ENCODE assay signal across 8 cellular contexts in the genomic region with DNA sequence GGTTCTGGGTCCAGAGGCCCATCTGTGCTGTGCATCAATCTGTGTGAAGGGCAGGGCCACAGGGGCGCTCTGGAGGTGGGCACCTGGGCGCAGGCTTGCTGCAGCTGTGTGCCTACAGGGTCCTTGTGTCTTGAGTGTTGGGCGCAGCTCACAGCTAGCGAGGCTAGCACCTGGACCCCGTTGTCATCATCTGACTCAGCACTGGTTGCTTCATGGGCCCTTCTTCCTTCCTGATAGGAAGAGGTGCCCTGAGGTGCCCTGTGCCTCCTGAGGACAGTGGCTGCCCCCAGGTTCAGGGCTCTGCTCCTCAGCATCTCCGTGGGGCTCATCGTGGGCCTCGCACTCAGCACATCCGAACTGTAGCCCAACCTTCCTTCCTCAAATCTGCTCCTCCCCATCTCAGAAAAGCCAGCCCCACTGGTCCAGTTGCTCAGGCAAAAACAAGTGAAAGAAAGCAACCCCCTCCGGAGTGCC. TPM values are rescaled to one million over a fixed set of nuclear protein-coding genes. Genes with fewer than 3 reads are reported as not detected.
DNase-seq lines count a peak whose midpoint lies in the region; ATAC-seq lines count a peak whose summit lies in the region.

No MANE protein-coding gene starts in this region.

- H3K27ac Mint-ChIP-seq in activated naive CD8-positive, alpha-beta T cell treated with anti-CD3 and anti-CD28 coated beads for 36 hours, result peak overlapping the region; percentile 100

- H3K4me2 ChIP-seq in BLaER1 treated with 17β-estradiol and CSF1 and Interleukin-3, amounts not matched to agents 10 nM and 100 nM, result peak overlapping the region; percentile 92 to 100 (median 97)

- peaks cover 30% of the 10 kb centered on the region for H3K36me3 Mint-ChIP-seq in activated naive CD8-positive, alpha-beta T cell treated with anti-CD3 and anti-CD28 coated beads for 36 hours

- peak overlapping the region; percentile 65 to 83 (median 76) for H3K9ac ChIP-seq in BLaER1 treated with 17β-estradiol and CSF1 and Interleukin-3, amounts not matched to agents 10 nM and 100 nM

- no peaks in the 10 kb centered on the region for H3K27me3 ChIP-seq in BLaER1 treated with 17β-estradiol and CSF1 and Interleukin-3, amounts not matched to agents 10 nM and 100 nM
- H3K27me3 ChIP-seq in mononuclear cell (ENCODE audit: insufficient read depth, low read length), result no peaks in the 10 kb centered on the region

- peaks cover 3 to 17% (median 14%) of the 10 kb centered on the region in 11 experiments; a peak in 20 of 22 replicates for H3K9me3 ChIP-seq in BLaER1 treated with 17β-estradiol and CSF1 and Interleukin-3, amounts not matched to agents 10 nM and 100 nM (replicated peaks in 1 of 11)
- no peaks in the 10 kb centered on the region for H3K9me3 ChIP-seq in mononuclear cell (ENCODE audit: low read depth, low read length)

- H3K4me3 ChIP-seq in BLaER1 treated with 17β-estradiol and CSF1 and Interleukin-3, amounts not matched to agents 10 nM and 100 nM, result peak overlapping the region; percentile 15 to 63 (median 53); a peak in 19 of 20 replicates
- H3K4me3 ChIP-seq in mononuclear cell (ENCODE audit: low read length), result peak overlapping the region; percentile 14

- ATAC-seq in HG03135 (IDR thresholded peaks at IDR 0.05; ENCODE audit: unreplicated experiment) (peak; percentile 26), HG02852 (IDR thresholded peaks at IDR 0.05; ENCODE audit: unreplicated experiment) (no peak)

- peaks cover 78% of the 10 kb centered on the region for H3K4me1 Mint-ChIP-seq in activated naive CD8-positive, alpha-beta T cell treated with anti-CD3 and anti-CD28 coated beads for 36 hours

- H3K27me3 Mint-ChIP-seq in activated naive CD8-positive, alpha-beta T cell treated with anti-CD3 and anti-CD28 coated beads for 36 hours, result no peaks in the 10 kb centered on the region

- DNase-seq in activated naive CD8-positive, alpha-beta T cell treated with anti-CD3 and anti-CD28 coated beads for 36 hours, result peak; percentile 43
- DNase-seq in stimulated activated naive CD4-positive, alpha-beta T cell treated with Interleukin-2 at 50 U/mL for 16 hours (lab: John Stamatoyannopoulos, UW), result no peak
- DNase-seq in CD1c-positive myeloid dendritic cell (ENCODE audit: extremely low spot score), result no peak
- DNase-seq in DMS79 (lab: John Stamatoyannopoulos, UW), result no peak

- peak overlapping the region; percentile 69 to 91 (median 85) for H3K27ac ChIP-seq in BLaER1 treated with 17β-estradiol and CSF1 and Interleukin-3, amounts not matched to agents 10 nM and 100 nM

- H3K9me3 Mint-ChIP-seq in activated naive CD8-positive, alpha-beta T cell treated with anti-CD3 and anti-CD28 coated beads for 36 hours, result no peaks in the 10 kb centered on the region

- H3K36me3 ChIP-seq in BLaER1 treated with 17β-estradiol and CSF1 and Interleukin-3, amounts not matched to agents 10 nM and 100 nM, result peaks cover 25 to 50% (median 33%) of the 10 kb centered on the region in 11 experiments

- H4K20me1 ChIP-seq in BLaER1 treated with 17β-estradiol and CSF1 and Interleukin-3, amounts not matched to agents 10 nM and 100 nM, result peaks cover 59 to 100% (median 98%) of the 10 kb centered on the region in 11 experiments; a peak in 21 of 22 replicates

- H3K4me1 ChIP-seq in BLaER1 treated with 17β-estradiol and CSF1 and Interleukin-3, amounts not matched to agents 10 nM and 100 nM, result peaks cover 79 to 95% (median 83%) of the 10 kb centered on the region in 10 experiments
- H3K4me1 ChIP-seq in mononuclear cell (ENCODE audit: insufficient read depth, low read length), result peaks cover 83% of the 10 kb centered on the region

- peak overlapping the region; percentile 90 for H3K4me3 Mint-ChIP-seq in activated naive CD8-positive, alpha-beta T cell treated with anti-CD3 and anti-CD28 coated beads for 36 hours

RNA-seq across cellular contexts. Expression of gene GATAD2A, which starts 54.8 kb away (rescaled TPM):
- total RNA-seq in activated naive CD8-positive, alpha-beta T cell treated with anti-CD3 and anti-CD28 coated beads for 36 hours, result 100 to 1,000 TPM; 196 to 202 TPM
- 66.5 TPM for total RNA-seq in mononuclear cell

RNA-seq across cellular contexts. Expression of gene TSSK6, which starts 55.1 kb away (rescaled TPM):
- 1 to 10 TPM; 3.0 to 3.1 TPM for total RNA-seq in activated naive CD8-positive, alpha-beta T cell treated with anti-CD3 and anti-CD28 coated beads for 36 hours
- total RNA-seq in mononuclear cell, result 6.3 TPM

RNA-seq across cellular contexts. Expression of gene NDUFA13, which starts 55.7 kb away (rescaled TPM):
- 100 to 1,000 TPM; 306 to 312 TPM for total RNA-seq in activated naive CD8-positive, alpha-beta T cell treated with anti-CD3 and anti-CD28 coated beads for 36 hours
- total RNA-seq in mononuclear cell, result 68.8 TPM
